12 cellular contexts compared by ENCODE assay signal in genomic region chr3:12569836-12570235, GRCh38. TPM values are rescaled to one million over a fixed set of nuclear protein-coding genes. Genes with fewer than 3 reads are reported as not detected.
DNase-seq lines count a peak whose midpoint lies in the region; ATAC-seq and TF ChIP-seq lines count a peak whose summit lies in the region.
"Had no signal": no experiment of that assay in that cellular context is flagged by ENCODE, and none has a peak within 500 bp of the region (broad histone marks: within the 10 kb centered on the region; RNA-seq: fewer than 3 reads in every experiment).

No MANE protein-coding gene starts in this region.

- peak overlapping the region; percentile 48 for H3K27ac Mint-ChIP-seq in activated T-cell treated with anti-CD3 and anti-CD28 coated beads, Interleukin-2, amount 50 U/mL, for 72 hours
- H3K27ac Mint-ChIP-seq in endothelial cell (ENCODE audit: unreplicated experiment): peak overlapping the region; percentile 18
- peak overlapping the region; percentile 46 for H3K27ac Mint-ChIP-seq in neural crest cell (ENCODE audit: unreplicated experiment)
- H3K27ac Mint-ChIP-seq: B cell; CD8-positive, alpha-beta T cell had no signal

- CTCF ChIA-PET in HEK293 (lab: Yijun Ruan, JAX): interaction anchor here (0.6 kb wide), 2 partner anchors 9 to 34 kb away, joined by 3 to 5 read pairs; no protein-coding TSS in a partner anchor

- H3K36me3 ChIP-seq in HEK293 (ENCODE audit: control insufficient read depth in 2 of 2, insufficient read depth in 1 of 2, low read length in 2 of 2): peaks cover 39 to 59% of the 10 kb centered on the region in 2 experiments

- H3K36me3 Mint-ChIP-seq in activated T-cell treated with anti-CD3 and anti-CD28 coated beads, Interleukin-2, amount 50 U/mL, for 72 hours (ENCODE audit: insufficient read depth in 2 of 2): peaks cover 20 to 41% of the 10 kb centered on the region in 2 donors
- H3K36me3 Mint-ChIP-seq in endothelial cell (ENCODE audit: low read depth, unreplicated experiment) (peaks cover 32% of the 10 kb centered on the region), neural crest cell (ENCODE audit: low read depth) (peaks cover 19% of the 10 kb centered on the region)

- H3K4me1 ChIP-seq in HEK293 (ENCODE audit: control insufficient read depth, insufficient read depth, low read length): no peaks in the 10 kb centered on the region
- H3K4me1 ChIP-seq: BLaER1 treated with 17β-estradiol and CSF1 and Interleukin-3, amounts not matched to agents 10 nM and 100 nM had no signal

- H3K9me3 Mint-ChIP-seq in activated T-cell treated with anti-CD3 and anti-CD28 coated beads, Interleukin-2, amount 50 U/mL, for 72 hours: peaks cover 7 to 8% of the 10 kb centered on the region in 2 donors
- no peaks in the 10 kb centered on the region for H3K9me3 Mint-ChIP-seq in endothelial cell (ENCODE audit: unreplicated experiment)
- H3K9me3 Mint-ChIP-seq in neural crest cell: no peaks in the 10 kb centered on the region
- H3K9me3 Mint-ChIP-seq: H9 had no signal

- H3K27ac ChIP-seq in HEK293 (ENCODE audit: extremely low read depth, low read depth, low read length): no peak overlapping the region
- H3K27ac ChIP-seq: BLaER1 treated with 17β-estradiol and CSF1 and Interleukin-3, amounts not matched to agents 10 nM and 100 nM had no signal

- H3K9me3 ChIP-seq in HEK293 (ENCODE audit: control insufficient read depth, insufficient read depth, low read depth, low read length): no peaks in the 10 kb centered on the region

- H3K27me3 Mint-ChIP-seq in activated T-cell treated with anti-CD3 and anti-CD28 coated beads, Interleukin-2, amount 50 U/mL, for 72 hours (ENCODE audit: low read depth): no peaks in the 10 kb centered on the region
- H3K27me3 Mint-ChIP-seq in endothelial cell (ENCODE audit: unreplicated experiment) (peaks cover 2% of the 10 kb centered on the region), neural crest cell (ENCODE audit: low read depth) (no peaks in the 10 kb centered on the region)
- H3K27me3 Mint-ChIP-seq: B cell had no signal

- ATAC-seq in activated T-cell treated with anti-CD3 and anti-CD28 coated beads, Interleukin-2, amount 50 U/mL, for 72 hours (replicated peaks in 1 of 2): no peak
- ATAC-seq: CD8-positive, alpha-beta T cell had no signal

- no peak for TF ChIP-seq CTCF in HEK293 (tag by site-specific recombination; IDR thresholded peaks at IDR 0.05)
- no peak for TF ChIP-seq CTCF in endothelial cell (IDR thresholded peaks at IDR 0.05; ENCODE audit: unreplicated experiment)
- no peak for TF ChIP-seq CTCF in neural crest cell (conservative IDR thresholded peaks at IDR 0.05)

- POLR2A ChIA-PET in HEK293 (lab: Yijun Ruan, JAX): no interaction called here

- H3K4me3 ChIP-seq in HEK293 (ENCODE audit: low read depth, low read length): no peak overlapping the region
- H3K4me3 ChIP-seq: BLaER1 treated with 17β-estradiol and CSF1 and Interleukin-3, amounts not matched to agents 10 nM and 100 nM had no signal

- no peak for DNase-seq in activated T-cell treated with anti-CD3 and anti-CD28 coated beads, Interleukin-2, amount 50 U/mL, for 72 hours
- DNase-seq in activated T-cell treated with anti-CD3 and anti-CD28 coated beads, Interleukin-2, amount 50 U/mL, for 1 hour: no peak
- DNase-seq in endothelial cell (ENCODE audit: low spot score) (no peak), neural crest cell (ENCODE audit: low read depth, low spot score) (no peak), activated gamma-delta T cell treated with Interleukin-2 at 50 U/mL for 16 hours (no peak), D341Med (ENCODE audit: low spot score) (no peak)
- DNase-seq: CD8-positive, alpha-beta T cell; H9 had no signal

- peaks cover 11% of the 10 kb centered on the region for H3K4me1 Mint-ChIP-seq in activated T-cell treated with anti-CD3 and anti-CD28 coated beads, Interleukin-2, amount 50 U/mL, for 72 hours (ENCODE audit: low read depth)
- H3K4me1 Mint-ChIP-seq in endothelial cell (ENCODE audit: unreplicated experiment): peaks cover 9% of the 10 kb centered on the region
- peaks cover 13% of the 10 kb centered on the region for H3K4me1 Mint-ChIP-seq in neural crest cell

- no peak overlapping the region for H3K4me3 Mint-ChIP-seq in activated T-cell treated with anti-CD3 and anti-CD28 coated beads, Interleukin-2, amount 50 U/mL, for 72 hours
- peak overlapping the region; percentile 60 for H3K4me3 Mint-ChIP-seq in endothelial cell (ENCODE audit: unreplicated experiment)
- H3K4me3 Mint-ChIP-seq in neural crest cell: no peak overlapping the region
- H3K4me3 Mint-ChIP-seq: B cell; CD8-positive, alpha-beta T cell; H9 had no signal

TF ChIP-seq in HEK293, 187 proteins besides CTCF, POLR2A, EP300 and RAD21:
- peak; percentile 91 for TF ChIP-seq EGR2 (tag by site-specific recombination; IDR thresholded peaks at IDR 0.05; ENCODE audit: low read depth)
- no peak for TF ChIP-seq PRDM4 (tag by site-specific recombination; IDR thresholded peaks at IDR 0.05)
- TF ChIP-seq ZFHX2 (tag by site-specific recombination; conservative IDR thresholded peaks at IDR 0.05): peak; percentile 88

RNA-seq across cellular contexts. Expression of gene MKRN2, which starts 12.9 kb away (rescaled TPM):
- 10 to 100 TPM; 31.2 to 32.4 TPM for total RNA-seq in activated T-cell treated with anti-CD3 and anti-CD28 coated beads, Interleukin-2, amount 50 U/mL, for 72 hours
- total RNA-seq in endothelial cell (ENCODE audit: unreplicated experiment) (22.0 TPM), neural crest cell (25.8 and 27.2 TPM in 2 replicates)

RNA-seq across cellular contexts. Expression of gene MKRN2OS, which starts 24.5 kb away (rescaled TPM):
- not detected for total RNA-seq in activated T-cell treated with anti-CD3 and anti-CD28 coated beads, Interleukin-2, amount 50 U/mL, for 72 hours
- total RNA-seq in endothelial cell (ENCODE audit: unreplicated experiment): not detected
- total RNA-seq in neural crest cell: not detected in 2 replicates
- total RNA-seq: A172; B cell; CD8-positive, alpha-beta T cell had no signal
